11 cellular contexts compared by ENCODE assay signal in genomic region chr4:115113382-115114106, GRCh38. TPM values are rescaled to one million over a fixed set of nuclear protein-coding genes. Genes with fewer than 3 reads are reported as not detected.
A peak's percentile ranks its signal among the peaks of the same experiment; 100 is the strongest.
DNase-seq lines count a peak whose midpoint lies in the region; ATAC-seq and TF ChIP-seq lines count a peak whose summit lies in the region.
"Had no signal": no experiment of that assay in that cellular context is flagged by ENCODE, and none has a peak within 500 bp of the region (broad histone marks: within the 10 kb centered on the region; RNA-seq: fewer than 3 reads in every experiment).

Gene NDST4, minus strand, starts transcription at chr4:115113620. Its CDS starts 36,584 bp downstream, at chr4:115077036.

- no peaks in the 10 kb centered on the region for H3F3A ChIP-seq in GM23338 (replicated peaks; ENCODE audit: low read depth)

- H3K27me3 ChIP-seq in GM23338 (ENCODE audit: insufficient read depth) (no peaks in the 10 kb centered on the region), lower lobe of right lung (ENCODE audit: low read depth) (no peaks in the 10 kb centered on the region)
- H3K27me3 ChIP-seq: upper lobe of left lung had no signal

- H3K27ac Mint-ChIP-seq in GM23338, result peak within 1 kb of the TSS; percentile 56
- H3K27ac Mint-ChIP-seq: natural killer cell had no signal

- H3K79me2 ChIP-seq in GM23338 (replicated peaks; ENCODE audit: insufficient read depth), result no peaks in the 10 kb centered on the region

- peak; percentile 67 for ATAC-seq in GM23338
- no peak for ATAC-seq in GM21825 (IDR thresholded peaks at IDR 0.05; ENCODE audit: unreplicated experiment)
- ATAC-seq in activated CD4-positive, CD25-positive, alpha-beta regulatory T cell treated with anti-CD3 and anti-CD28 coated beads, Interleukin-2, amount 50 U/mL, for 24 hours, result no peak
- no peak for ATAC-seq in lower lobe of right lung
- ATAC-seq: natural killer cell had no signal

- H3K4me2 ChIP-seq in GM23338, result no peak within 1 kb of the TSS

- H3K36me3 ChIP-seq in GM23338 (ENCODE audit: insufficient read depth) (no peaks in the 10 kb centered on the region), lower lobe of right lung (no peaks in the 10 kb centered on the region)
- H3K36me3 ChIP-seq: upper lobe of left lung had no signal

- no peak for TF ChIP-seq CTCF in GM23338 (conservative IDR thresholded peaks at IDR 0.05; ENCODE audit: low read depth in 2 of 2)
- TF ChIP-seq CTCF in epithelial cell of proximal tubule (conservative IDR thresholded peaks at IDR 0.05; ENCODE audit: low read depth, low read length), result no peak
- TF ChIP-seq CTCF in retinal pigment epithelial cell (conservative IDR thresholded peaks at IDR 0.05; ENCODE audit: low read depth, low read length), result no peak
- no peak for TF ChIP-seq CTCF in lower lobe of right lung (IDR thresholded peaks at IDR 0.05)

- no peaks in the 10 kb centered on the region for H4K20me1 ChIP-seq in GM23338 (replicated peaks; ENCODE audit: insufficient read depth)

- H3K9me2 ChIP-seq in GM23338 (ENCODE audit: insufficient read depth), result no peaks in the 10 kb centered on the region

- H3K4me3 Mint-ChIP-seq in GM23338, result no peak within 1 kb of the TSS
- H3K4me3 Mint-ChIP-seq: natural killer cell had no signal

- H3K9me3 ChIP-seq in lower lobe of right lung, result no peaks in the 10 kb centered on the region
- H3K9me3 ChIP-seq: upper lobe of left lung had no signal

- intact Hi-C loops in lower lobe of right lung (cut with DNase I), result no loop called here

- DNase-seq in GM23338 (ENCODE audit: low spot score) (no peak), NCI-H69 (lab: John Stamatoyannopoulos, UW) (peak; percentile 90), epithelial cell of proximal tubule (ENCODE audit: low read depth) (peak; percentile 16), retinal pigment epithelial cell (ENCODE audit: low read depth) (peak; percentile 74), NCI-H1930 (lab: John Stamatoyannopoulos, UW) (no peak), lower lobe of right lung (no peak)
- DNase-seq: MV-4-11, natural killer cell, upper lobe of left lung had no signal

- peaks cover 16% of the 10 kb centered on the region for H3K4me1 Mint-ChIP-seq in GM23338
- H3K4me1 Mint-ChIP-seq: natural killer cell had no signal

- H3K36me3 Mint-ChIP-seq in GM23338 (ENCODE audit: low read depth), result no peaks in the 10 kb centered on the region
- H3K36me3 Mint-ChIP-seq: natural killer cell had no signal

- H3K27me3 Mint-ChIP-seq in GM23338 (ENCODE audit: insufficient read depth, low read depth, poor library complexity), result peaks cover 2% of the 10 kb centered on the region

- no peaks in the 10 kb centered on the region for H3K9me3 Mint-ChIP-seq in GM23338

- 0 out of 2 replicates have a peak within 1 kb of the TSS, but pooled peaks have one; percentile 53 for H2AFZ ChIP-seq in GM23338

- H3K4me1 ChIP-seq in GM23338 (ENCODE audit: insufficient read depth), result peaks cover 18% of the 10 kb centered on the region; the same call in 1 of the 2 replicates
- H3K4me1 ChIP-seq in lower lobe of right lung, result no peaks in the 10 kb centered on the region
- H3K4me1 ChIP-seq: upper lobe of left lung had no signal

- H3K27ac ChIP-seq in GM23338 (ENCODE audit: low read depth), result no peak within 1 kb of the TSS
- H3K27ac ChIP-seq in lower lobe of right lung, result no peak within 1 kb of the TSS
- H3K27ac ChIP-seq: upper lobe of left lung had no signal

- H3K4me3 ChIP-seq in GM23338, result no peak within 1 kb of the TSS
- peak within 1 kb of the TSS; percentile 19 for H3K4me3 ChIP-seq in epithelial cell of proximal tubule (ENCODE audit: low read depth, low read length)
- peak within 1 kb of the TSS; percentile 42 for H3K4me3 ChIP-seq in retinal pigment epithelial cell (ENCODE audit: low read length)
- no peak within 1 kb of the TSS for H3K4me3 ChIP-seq in lower lobe of right lung
- H3K4me3 ChIP-seq: upper lobe of left lung had no signal

TF ChIP-seq in GM23338, 12 proteins besides CTCF, POLR2A, EP300 and RAD21:
- TF ChIP-seq ZNF331 (CRISPR knock-in tag; IDR thresholded peaks at IDR 0.05; ENCODE audit: low read depth), result no peak
- no peak for TF ChIP-seq JUNB (IDR thresholded peaks at IDR 0.05; ENCODE audit: unreplicated experiment)
- TF ChIP-seq STAT1 (IDR thresholded peaks at IDR 0.05; ENCODE audit: unreplicated experiment), result no peak
- TF ChIP-seq ZNF462 (CRISPR knock-in tag; IDR thresholded peaks at IDR 0.05), result no peak
- TF ChIP-seq ETS1 (IDR thresholded peaks at IDR 0.05), result no peak
- TF ChIP-seq POLR2AphosphoS5 (IDR thresholded peaks at IDR 0.05; ENCODE audit: low read depth), result no peak

RNA-seq across cellular contexts. Expression of gene NDST4, which starts in this region (rescaled TPM):
- not detected in 2 replicates for total RNA-seq in GM23338 (2014; rRNA removed; shearing (Covaris generic))
- polyA plus RNA-seq in GM23338 (2016; fragmentation: Nextera tagmentation; extraction: Ambion mirVana), result not detected in 2 replicates
- total RNA-seq in epithelial cell of proximal tubule, result not detected in 2 replicates
- not detected for total RNA-seq in lower lobe of right lung
- total RNA-seq: natural killer cell, upper lobe of left lung had no signal

Comparison
In these comparisons a context has a peak if more than half of its experiments do, and no peak if none do; other contexts are left out.
1. Peak in ATAC-seq in GM23338; RNA of the gene not detected or under 1 TPM.
2. Peak in DNase-seq and H3K4me3 ChIP-seq in epithelial cell of proximal tubule; RNA of the gene not detected or under 1 TPM.
3. DNase-seq: peak in NCI-H69 (single experiment) and retinal pigment epithelial cell (single experiment); none in GM23338 (single experiment), NCI-H1930 (0 of 2) and lower lobe of right lung (single experiment).